In genomic region chrX:23381099-23381498, GRCh38 we compare ENCODE assay signal across 18 cellular contexts. TPM values are rescaled to one million over a fixed set of nuclear protein-coding genes. Genes with fewer than 3 reads are reported as not detected.
DNase-seq lines count a peak whose midpoint lies in the region; ATAC-seq and TF ChIP-seq lines count a peak whose summit lies in the region.
"Had no signal": no experiment of that assay in that cellular context is flagged by ENCODE, and none has a peak within 500 bp of the region (broad histone marks: within the 10 kb centered on the region; RNA-seq: fewer than 3 reads in every experiment).

No MANE protein-coding gene starts in this region.

- H3K4me3 ChIP-seq in HUES48 (ENCODE audit: low read depth, low read length) (no peak overlapping the region), tibial artery (no peak overlapping the region)

- no peaks in the 10 kb centered on the region for H3K36me3 Mint-ChIP-seq in stimulated activated naive CD8-positive, alpha-beta T cell treated with anti-CD3 and anti-CD28 coated beads, Interleukin-15, Interleukin-2, amounts not matched to agents 100 ng/mL and 50 ng/mL, for 24 hours (ENCODE audit: low read depth)
- H3K36me3 Mint-ChIP-seq in natural killer cell: no peaks in the 10 kb centered on the region
- H3K36me3 Mint-ChIP-seq: CD4-positive, CD25-positive, alpha-beta regulatory T cell; CD8-positive, alpha-beta memory T cell had no signal

- H3K36me3 ChIP-seq in HUES48 (ENCODE audit: control insufficient read depth, insufficient read depth, low read length) (peaks cover 5% of the 10 kb centered on the region; the same call in 1 of the 2 replicates), tibial artery (no peaks in the 10 kb centered on the region)
- H3K36me3 ChIP-seq: BE2C had no signal

- H3K9me3 ChIP-seq in HUES48 (ENCODE audit: control insufficient read depth, insufficient read depth, low read length): no peaks in the 10 kb centered on the region
- no peaks in the 10 kb centered on the region for H3K9me3 ChIP-seq in tibial artery
- H3K9me3 ChIP-seq: BE2C had no signal

- H3K27ac ChIP-seq in HUES48 (ENCODE audit: low read depth, low read length): peak overlapping the region; percentile 43
- H3K27ac ChIP-seq in tibial artery: no peak overlapping the region
- H3K27ac ChIP-seq: HL-60 had no signal

- H3K4me1 Mint-ChIP-seq in stimulated activated naive CD8-positive, alpha-beta T cell treated with anti-CD3 and anti-CD28 coated beads, Interleukin-15, Interleukin-2, amounts not matched to agents 100 ng/mL and 50 ng/mL, for 24 hours (ENCODE audit: low read depth): peaks cover 8% of the 10 kb centered on the region
- peaks cover 0 to 7% of the 10 kb centered on the region in 2 donors for H3K4me1 Mint-ChIP-seq in natural killer cell

- peaks cover 35% of the 10 kb centered on the region for H3K4me1 ChIP-seq in HUES48 (ENCODE audit: control insufficient read depth, insufficient read depth, low read length)
- H3K4me1 ChIP-seq in tibial artery: peaks cover 0 to 45% (median 1%) of the 10 kb centered on the region in 4 donors
- H3K4me1 ChIP-seq: BE2C had no signal

- no peak overlapping the region for H3K27ac Mint-ChIP-seq in stimulated activated naive CD8-positive, alpha-beta T cell treated with anti-CD3 and anti-CD28 coated beads, Interleukin-15, Interleukin-2, amounts not matched to agents 100 ng/mL and 50 ng/mL, for 24 hours
- no peak overlapping the region for H3K27ac Mint-ChIP-seq in natural killer cell
- H3K27ac Mint-ChIP-seq: CD4-positive, CD25-positive, alpha-beta regulatory T cell; CD8-positive, alpha-beta memory T cell had no signal

- H3K27me3 Mint-ChIP-seq in stimulated activated naive CD8-positive, alpha-beta T cell treated with anti-CD3 and anti-CD28 coated beads, Interleukin-15, Interleukin-2, amounts not matched to agents 100 ng/mL and 50 ng/mL, for 24 hours: peaks cover 7% of the 10 kb centered on the region
- H3K27me3 Mint-ChIP-seq in natural killer cell (ENCODE audit: low read depth in 2 of 2): peaks cover 0 to 29% of the 10 kb centered on the region in 2 donors
- H3K27me3 Mint-ChIP-seq: CD4-positive, CD25-positive, alpha-beta regulatory T cell had no signal

- TF ChIP-seq CTCF in natural killer cell (IDR thresholded peaks at IDR 0.05): no peak
- TF ChIP-seq CTCF in tibial artery (IDR thresholded peaks at IDR 0.05): no peak

- no peaks in the 10 kb centered on the region for H3K27me3 ChIP-seq in HUES48 (ENCODE audit: control insufficient read depth, insufficient read depth, low read length)
- H3K27me3 ChIP-seq in tibial artery: no peaks in the 10 kb centered on the region
- H3K27me3 ChIP-seq: BE2C had no signal

- H3K9ac ChIP-seq in HUES48 (ENCODE audit: low read depth, low read length): no peak overlapping the region

- no peak for ATAC-seq in stimulated activated naive CD8-positive, alpha-beta T cell treated with anti-CD3 and anti-CD28 coated beads, Interleukin-15, Interleukin-2, amounts not matched to agents 100 U/mL and 50 U/mL, for 24 hours
- ATAC-seq in natural killer cell: no peak

- H3K9me3 Mint-ChIP-seq in stimulated activated naive CD8-positive, alpha-beta T cell treated with anti-CD3 and anti-CD28 coated beads, Interleukin-15, Interleukin-2, amounts not matched to agents 100 ng/mL and 50 ng/mL, for 24 hours: no peaks in the 10 kb centered on the region
- no peaks in the 10 kb centered on the region for H3K9me3 Mint-ChIP-seq in natural killer cell

- intact Hi-C loops in natural killer cell (cut with micrococcal nuclease): no loop called here
- intact Hi-C loops in tibial artery (cut with DNase I; ENCODE audit: low total_unique reads): no loop called here

- DNase-seq in stimulated activated naive CD8-positive, alpha-beta T cell treated with anti-CD3 and anti-CD28 coated beads, Interleukin-15, Interleukin-2, amounts not matched to agents 100 U/mL and 50 U/mL, for 24 hours: no peak
- DNase-seq in natural killer cell: no peak
- no peak for DNase-seq in MV-4-11 (lab: John Stamatoyannopoulos, UW)
- no peak for DNase-seq in tibial artery
- DNase-seq: BE2C; CD4-positive, CD25-positive, alpha-beta regulatory T cell; CD8-positive, alpha-beta memory T cell; COR-L47; DMS 273 treated with DMSO at 0.1 percent for 48 hours; DMS53; DND-41; EL; HCEC 1CT; IMR-90 had no signal

- H3K4me3 Mint-ChIP-seq in stimulated activated naive CD8-positive, alpha-beta T cell treated with anti-CD3 and anti-CD28 coated beads, Interleukin-15, Interleukin-2, amounts not matched to agents 100 ng/mL and 50 ng/mL, for 24 hours: peak overlapping the region; percentile 23
- peak overlapping the region; percentile 2 for H3K4me3 Mint-ChIP-seq in natural killer cell
- H3K4me3 Mint-ChIP-seq: CD4-positive, CD25-positive, alpha-beta regulatory T cell had no signal

RNA-seq across cellular contexts. Expression of gene PTCHD1, which starts 46.5 kb away (rescaled TPM):
- not detected for total RNA-seq in natural killer cell
- total RNA-seq: A172; CD4-positive, CD25-positive, alpha-beta regulatory T cell; CD8-positive, alpha-beta memory T cell; IMR-90 had no signal
